ENCODE assay signal across 7 cellular contexts in the genomic region with DNA sequence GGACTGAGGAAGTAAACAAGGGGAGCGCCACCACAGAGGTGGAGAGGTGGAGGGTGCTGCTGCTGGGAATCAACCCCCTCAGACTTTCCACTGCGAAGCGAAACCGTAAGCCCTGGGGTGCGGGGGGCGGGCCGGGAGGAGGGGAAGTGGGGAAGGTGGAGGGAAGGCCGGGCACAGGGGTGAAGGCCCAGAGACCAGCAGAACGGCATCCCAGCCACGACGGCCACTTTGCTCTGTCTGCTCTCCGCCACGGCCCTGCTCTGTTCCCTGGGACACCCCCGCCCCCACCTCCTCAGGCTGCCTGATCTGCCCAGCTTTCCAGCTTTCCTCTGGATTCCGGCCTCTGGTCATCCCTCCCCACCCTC. TPM values are rescaled to one million over a fixed set of nuclear protein-coding genes. Genes with fewer than 3 reads are reported as not detected.
DNase-seq lines count a peak whose midpoint lies in the region; TF ChIP-seq lines count a peak whose summit lies in the region.

LAG3 (plus strand) TSS at position 190 of the 365 bp plus-strand sequence. CDS start 333 bp downstream, outside the sequence.

- DNase-seq in OCI-LY7 (ENCODE audit: low spot score): no peak
- DNase-seq in activated gamma-delta T cell treated with Interleukin-2 at 50 U/mL for 16 hours: peak; percentile 31
- DNase-seq in suprapubic skin (ENCODE audit: low spot score in 2 of 2): no peak
- DNase-seq in LoVo (ENCODE audit: low spot score): no peak
- DNase-seq in NK-92 (lab: John Stamatoyannopoulos, UW; ENCODE audit: unreplicated experiment): no peak
- DNase-seq in NCI-H69 (lab: John Stamatoyannopoulos, UW): no peak

- intact Hi-C loops in OCI-LY7 (cut with micrococcal nuclease; ENCODE audit: unreplicated experiment): no loop called here

- TF ChIP-seq CTCF in OCI-LY7 (conservative IDR thresholded peaks at IDR 0.05; ENCODE audit: low read length) (no peak), suprapubic skin (IDR thresholded peaks at IDR 0.05) (no peak)

- CTCF ChIA-PET in OCI-LY7 (lab: Charles Lee; ENCODE audit: unreplicated experiment): no interaction called here

- BruUV-seq in OCI-LY7 (replicated peaks; lab: Mats Ljungman, UMichigan): no TSS peak

- H3K27ac ChIP-seq in OCI-LY7 (ENCODE audit: low read depth, low read length, poor library complexity, severe bottlenecking) (no peak within 1 kb of the TSS), muscle layer of colon (ENCODE audit: low read depth, low read length) (peak within 1 kb of the TSS; percentile 57), suprapubic skin (peak within 1 kb of the TSS; percentile 4)

- no peaks in the 10 kb centered on the region for H3K9me2 ChIP-seq in OCI-LY7 (ENCODE audit: insufficient read depth, low read length)

- H3K36me3 ChIP-seq in OCI-LY7 (ENCODE audit: insufficient read depth, low read length) (no peaks in the 10 kb centered on the region), muscle layer of colon (ENCODE audit: insufficient read depth, low read length) (peaks cover 14% of the 10 kb centered on the region), suprapubic skin (peaks cover 19% of the 10 kb centered on the region)

- WGBS in suprapubic skin: 64% methylated on average over 14 of the region's 15 CpGs

- H4K20me1 ChIP-seq in OCI-LY7 (ENCODE audit: insufficient read depth, low read length): no peaks in the 10 kb centered on the region

- H3K4me2 ChIP-seq in OCI-LY7 (ENCODE audit: low read length): peak within 1 kb of the TSS; percentile 11

- H2AFZ ChIP-seq in OCI-LY7 (ENCODE audit: low read length): peak within 1 kb of the TSS; percentile 16; the same call in 1 of the 2 replicates

- TF ChIP-seq POLR2A in suprapubic skin (IDR thresholded peaks at IDR 0.05): no peak

- no peaks in the 10 kb centered on the region for H3K27me3 ChIP-seq in muscle layer of colon (ENCODE audit: control insufficient read depth in 1 of 2, insufficient read depth in 2 of 2, low read length in 2 of 2)
- no peaks in the 10 kb centered on the region for H3K27me3 ChIP-seq in suprapubic skin

- no peak within 1 kb of the TSS for H3K4me3 ChIP-seq in OCI-LY7 (ENCODE audit: low read depth, low read length, poor library complexity, severe bottlenecking)
- H3K4me3 ChIP-seq in muscle layer of colon (ENCODE audit: low read depth in 1 of 2, low read length in 2 of 2): peak within 1 kb of the TSS in 1 of 2 donors; percentile 11
- H3K4me3 ChIP-seq in suprapubic skin: peak within 1 kb of the TSS; percentile 9

- H3K4me1 ChIP-seq in OCI-LY7 (ENCODE audit: insufficient read depth, low read length, poor library complexity, severe bottlenecking) (peaks cover 24% of the 10 kb centered on the region), muscle layer of colon (ENCODE audit: insufficient read depth, low read length) (peaks cover 52% of the 10 kb centered on the region), suprapubic skin (peaks cover 56% of the 10 kb centered on the region)

- no peaks in the 10 kb centered on the region for H3K79me2 ChIP-seq in OCI-LY7 (ENCODE audit: insufficient read depth, low read depth, low read length)

- POLR2A ChIA-PET in OCI-LY7 (lab: Charles Lee): no interaction called here

- no peaks in the 10 kb centered on the region for H3K9me3 ChIP-seq in OCI-LY7 (ENCODE audit: low read length)
- no peaks in the 10 kb centered on the region for H3K9me3 ChIP-seq in muscle layer of colon (ENCODE audit: low read length)
- no peaks in the 10 kb centered on the region for H3K9me3 ChIP-seq in suprapubic skin

- TF ChIP-seq EP300 in suprapubic skin (IDR thresholded peaks at IDR 0.05): no peak

- no peak within 1 kb of the TSS for H3K9ac ChIP-seq in muscle layer of colon (ENCODE audit: low read length)

RNA-seq across cellular contexts. Expression of gene LAG3, which starts in this region (rescaled TPM):
- total RNA-seq in OCI-LY7 (2014; rRNA removed; shearing (Covaris generic)): 0.19 and 0.62 TPM in 2 replicates
- total RNA-seq in OCI-LY7 (2022): 0.26 TPM in 1 of 2 replicates, not detected in the other
- 1 to 10 TPM in 1 of 4 donors, under 1 TPM in 1, not detected in 2; 0.60 to 1.4 TPM for total RNA-seq in suprapubic skin
